ENCODE assay signal across 8 cellular contexts in the genomic region with DNA sequence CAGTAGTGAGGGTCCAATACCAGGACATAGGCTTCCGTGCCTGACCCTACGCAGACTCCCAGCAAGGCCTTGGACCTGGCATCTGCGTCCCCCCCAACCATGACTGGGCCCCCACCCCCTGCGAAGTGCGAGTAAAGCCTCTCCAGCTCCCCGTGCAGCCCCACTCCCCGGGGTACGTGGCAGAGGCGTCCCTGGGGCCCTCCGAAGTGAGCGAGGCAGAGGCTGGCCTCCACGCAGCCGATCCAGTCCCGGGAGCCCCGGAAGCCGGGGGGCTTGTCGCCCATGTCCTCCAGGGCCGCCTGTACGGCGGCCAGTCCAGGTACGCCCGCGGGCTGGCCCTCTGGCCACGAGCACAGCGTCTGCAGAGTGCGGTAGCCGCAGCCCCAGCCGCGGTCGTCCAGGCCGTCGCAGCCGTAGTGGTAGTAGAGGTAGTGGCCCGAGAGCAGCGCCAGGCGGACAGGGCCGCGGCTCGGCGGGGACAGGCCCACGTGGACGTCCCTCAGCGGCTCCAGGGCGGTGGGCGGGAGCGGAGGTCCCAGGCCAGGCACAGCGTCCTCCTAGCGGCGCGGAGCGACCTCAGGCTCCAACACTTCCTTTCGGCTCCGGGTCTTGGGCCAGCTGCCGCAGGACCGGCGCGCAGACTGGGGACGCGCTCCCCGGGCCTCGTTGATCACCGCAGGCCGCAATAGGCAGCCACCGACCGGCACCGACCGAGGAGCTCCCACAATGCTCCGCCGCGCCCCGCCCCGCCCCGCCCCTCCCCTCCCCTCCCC. TPM values are rescaled to one million over a fixed set of nuclear protein-coding genes. Genes with fewer than 3 reads are reported as not detected.
DNase-seq lines count a peak whose midpoint lies in the region; ATAC-seq and TF ChIP-seq lines count a peak whose summit lies in the region.

TSS of gene UFSP1 (minus strand) at position 728 of the 773 bp plus-strand sequence. CDS start at position 284, 444 bp downstream.

- ATAC-seq in HG02571 (IDR thresholded peaks at IDR 0.05; ENCODE audit: unreplicated experiment): peak; percentile 33
- peak in 2 of 3 donors; percentile 52 for ATAC-seq in natural killer cell

- H3K4me3 ChIP-seq in PC-9 (peak within 1 kb of the TSS; percentile 89), endodermal cell (ENCODE audit: low read length) (peak within 1 kb of the TSS; percentile 79)

- CTCF ChIA-PET in PC-9 (lab: Charles Lee): interaction anchor here (0.5 to 1.1 kb wide), 7 partner anchors 14 to 433 kb away, joined by 4 to 9 read pairs (median 5); partner anchors contain the start of gene SLC12A9

- peaks cover 53% of the 10 kb centered on the region for H3F3A ChIP-seq in PC-9 (ENCODE audit: insufficient read depth, low read depth)

- intact Hi-C loops in PC-9 (cut with micrococcal nuclease; ENCODE audit: unreplicated experiment) (loop anchor here (1.0 to 2.0 kb wide), 2 partner anchors 22 to 184 kb away; partner anchors contain the start of gene TRIP6), natural killer cell (cut with micrococcal nuclease) (loop anchor here (2.0 kb wide), 1 partner anchor 14 kb away; the partner anchor contains the start of gene SRRT)

- POLR2A ChIA-PET in PC-9 (lab: Charles Lee; ENCODE audit: unreplicated experiment): interaction anchor here (0.5 to 1.2 kb wide), 14 partner anchors 14 to 460 kb away, joined by 3 to 24 read pairs (median 4); partner anchors contain the start of genes MOSPD3, POP7, SLC12A9 and SRRT

- peaks cover 12% of the 10 kb centered on the region for H3K36me3 ChIP-seq in PC-9 (ENCODE audit: low read depth)
- H3K36me3 ChIP-seq in endodermal cell (ENCODE audit: control insufficient read depth, insufficient read depth, low read length): peaks cover 48% of the 10 kb centered on the region

- H2AFZ ChIP-seq in PC-9: peak within 1 kb of the TSS; percentile 93

- H3K9me3 Mint-ChIP-seq in endodermal cell (no peaks in the 10 kb centered on the region), natural killer cell (no peaks in the 10 kb centered on the region)

- H3K36me3 Mint-ChIP-seq in endodermal cell (ENCODE audit: low read depth) (peaks cover 46% of the 10 kb centered on the region), natural killer cell (no peaks in the 10 kb centered on the region)

- H3K9me3 ChIP-seq in PC-9 (ENCODE audit: insufficient read depth, low read depth): no peaks in the 10 kb centered on the region
- no peaks in the 10 kb centered on the region for H3K9me3 ChIP-seq in endodermal cell (ENCODE audit: control insufficient read depth, low read length)

- H3K9me2 ChIP-seq in PC-9 (ENCODE audit: insufficient read depth): no peaks in the 10 kb centered on the region

- no peak for TF ChIP-seq CTCF in PC-9 (conservative IDR thresholded peaks at IDR 0.05)
- peak; percentile 37 for TF ChIP-seq CTCF in endodermal cell (conservative IDR thresholded peaks at IDR 0.05)
- TF ChIP-seq CTCF in natural killer cell (IDR thresholded peaks at IDR 0.05): no peak

- H3K27ac Mint-ChIP-seq in endodermal cell: peak within 1 kb of the TSS; percentile 98
- H3K27ac Mint-ChIP-seq in natural killer cell: peak within 1 kb of the TSS; percentile 48 to 82

- H3K4me1 Mint-ChIP-seq in endodermal cell (peaks cover 26% of the 10 kb centered on the region), natural killer cell (peaks cover 12 to 45% of the 10 kb centered on the region in 2 donors)

- TSS peak; percentile 48 for BruUV-seq in PC-9 (replicated peaks; lab: Mats Ljungman, UMichigan)

- DNase-seq in DMS 273 (lab: John Stamatoyannopoulos, UW; ENCODE audit: unreplicated experiment): peak; percentile 70
- DNase-seq in DMS 273 treated with DMSO at 0.1 percent for 48 hours (lab: John Stamatoyannopoulos, UW): no peak
- no peak for DNase-seq in PC-9
- DNase-seq in endodermal cell: no peak
- DNase-seq in natural killer cell: no peak
- DNase-seq in effector CD4-positive, alpha-beta T cell: no peak
- no peak for DNase-seq in occipital lobe (lab: John Stamatoyannopoulos, UW)

- H3K4me2 ChIP-seq in PC-9: peak within 1 kb of the TSS; percentile 98

- peak within 1 kb of the TSS; percentile 71 for H3K4me3 Mint-ChIP-seq in endodermal cell
- peak within 1 kb of the TSS; percentile 89 for H3K4me3 Mint-ChIP-seq in natural killer cell

- peaks cover 4% of the 10 kb centered on the region; the same call in 1 of the 2 replicates for H4K20me1 ChIP-seq in PC-9 (ENCODE audit: insufficient read depth)

- H3K27ac ChIP-seq in PC-9: peak within 1 kb of the TSS; percentile 90
- H3K27ac ChIP-seq in endodermal cell (ENCODE audit: low read depth, low read length): peak within 1 kb of the TSS; percentile 86

- no peaks in the 10 kb centered on the region for H3K27me3 ChIP-seq in PC-9 (ENCODE audit: insufficient read depth, low read depth)
- no peaks in the 10 kb centered on the region for H3K27me3 ChIP-seq in endodermal cell (ENCODE audit: control insufficient read depth, insufficient read depth, low read length, poor library complexity, severe bottlenecking)

- H3K9ac ChIP-seq in endodermal cell (ENCODE audit: extremely low read depth, low read length, poor library complexity, severe bottlenecking): peak within 1 kb of the TSS; percentile 72

- no peaks in the 10 kb centered on the region for H3K27me3 Mint-ChIP-seq in endodermal cell (ENCODE audit: insufficient read depth)
- peaks cover 17 to 28% of the 10 kb centered on the region in 2 donors for H3K27me3 Mint-ChIP-seq in natural killer cell (ENCODE audit: low read depth in 2 of 2)

- H3K4me1 ChIP-seq in PC-9 (replicated peaks; ENCODE audit: insufficient read depth): peaks cover 26% of the 10 kb centered on the region
- peaks cover 2% of the 10 kb centered on the region for H3K4me1 ChIP-seq in endodermal cell (ENCODE audit: control insufficient read depth, insufficient read depth, low read length)

- 5 to 11% methylated on average over 23 to 66 of the region's 73 CpGs for WGBS in endodermal cell (ENCODE audit: insufficient coverage in 1 of 2, insufficient read length in 1 of 2), 2 experiments

- peaks cover 25% of the 10 kb centered on the region for H3K79me2 ChIP-seq in PC-9 (ENCODE audit: low read depth)

RNA-seq across cellular contexts. Expression of gene UFSP1, which starts in this region (rescaled TPM):
- total RNA-seq in PC-9 (2021) (2.7 and 2.8 TPM in 2 replicates), endodermal cell (1 to 10 TPM; 3.7 to 4.0 TPM), natural killer cell (1 to 10 TPM; 1.0 to 1.9 (median 1.3) TPM), occipital lobe (2.5 TPM)
- polyA plus RNA-seq in endodermal cell (2013, experiment 1 of 2): 1.4 TPM
- polyA plus RNA-seq in endodermal cell (2013, experiment 2 of 2): 2.2 TPM
